In the genomic region with DNA sequence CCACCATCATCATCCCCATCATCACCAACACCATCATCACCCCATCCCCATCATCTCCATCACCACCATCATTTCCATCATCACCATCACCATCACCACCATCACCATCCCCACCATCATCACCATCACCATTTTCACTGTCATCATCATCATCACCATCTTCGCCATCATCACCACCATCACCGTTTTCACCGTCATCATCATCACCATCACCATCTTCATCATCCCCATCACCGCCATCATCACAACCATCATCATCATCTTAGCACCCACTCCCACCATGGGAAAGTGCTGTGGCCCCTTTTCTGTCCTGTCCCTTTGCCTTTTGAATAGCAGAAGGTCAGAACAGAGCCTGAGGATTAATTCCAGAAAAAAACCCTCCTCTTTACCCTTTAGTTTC, we compare ENCODE assay signal across 1 cellular context.
TF ChIP-seq lines count a peak whose summit lies in the region.

No MANE protein-coding gene starts in this region.

TF ChIP-seq in H1, 55 proteins besides CTCF, POLR2A, EP300 and RAD21:
- TF ChIP-seq RFX5 (IDR thresholded peaks at IDR 0.05; ENCODE audit: borderline replicate concordance, low read depth, low read length) (no peak), JUND (IDR thresholded peaks at IDR 0.05; ENCODE audit: low read length) (no peak), CTBP2 (IDR thresholded peaks at IDR 0.05; ENCODE audit: borderline replicate concordance, insufficient read depth, insufficient read length, low read length) (no peak), SUZ12 (IDR thresholded peaks at IDR 0.05; ENCODE audit: low read length) (no peak), RNF2 (IDR thresholded peaks at IDR 0.05; ENCODE audit: borderline replicate concordance, low read depth, low read length, missing control alignments, poor library complexity, severe bottlenecking) (no peak), NRF1 (IDR thresholded peaks at IDR 0.05; ENCODE audit: low read depth, low read length) (no peak), FOSL1 (IDR thresholded peaks at IDR 0.05; ENCODE audit: insufficient read depth, low read depth, low read length) (no peak), KDM4A (IDR thresholded peaks at IDR 0.05; ENCODE audit: low read depth, low read length, severe bottlenecking) (no peak), CHD2 (IDR thresholded peaks at IDR 0.05; ENCODE audit: low read length) (no peak), RBBP5 (IDR thresholded peaks at IDR 0.05; ENCODE audit: borderline replicate concordance, low read depth, low read length) (no peak), EGR1 (IDR thresholded peaks at IDR 0.05; ENCODE audit: borderline replicate concordance, low read depth, low read length) (no peak), HDAC6 (IDR thresholded peaks at IDR 0.05; ENCODE audit: low read depth, low read length) (no peak), SIN3A (conservative IDR thresholded peaks at IDR 0.05 in 1 of 2, IDR thresholded peaks at IDR 0.05 in 1 of 2; ENCODE audit: low read depth in 1 of 2, low read length in 2 of 2) (no peak), SP4 (IDR thresholded peaks at IDR 0.05; ENCODE audit: low read length) (no peak), TAF7 (optimal IDR thresholded peaks at IDR 0.05; ENCODE audit: borderline replicate concordance, low read depth, low read length) (no peak), KDM1A (IDR thresholded peaks at IDR 0.05; ENCODE audit: borderline replicate concordance, low read length) (no peak), TBP (IDR thresholded peaks at IDR 0.05; ENCODE audit: low read depth, low read length) (no peak)
- TF ChIP-seq, protein P1, sequence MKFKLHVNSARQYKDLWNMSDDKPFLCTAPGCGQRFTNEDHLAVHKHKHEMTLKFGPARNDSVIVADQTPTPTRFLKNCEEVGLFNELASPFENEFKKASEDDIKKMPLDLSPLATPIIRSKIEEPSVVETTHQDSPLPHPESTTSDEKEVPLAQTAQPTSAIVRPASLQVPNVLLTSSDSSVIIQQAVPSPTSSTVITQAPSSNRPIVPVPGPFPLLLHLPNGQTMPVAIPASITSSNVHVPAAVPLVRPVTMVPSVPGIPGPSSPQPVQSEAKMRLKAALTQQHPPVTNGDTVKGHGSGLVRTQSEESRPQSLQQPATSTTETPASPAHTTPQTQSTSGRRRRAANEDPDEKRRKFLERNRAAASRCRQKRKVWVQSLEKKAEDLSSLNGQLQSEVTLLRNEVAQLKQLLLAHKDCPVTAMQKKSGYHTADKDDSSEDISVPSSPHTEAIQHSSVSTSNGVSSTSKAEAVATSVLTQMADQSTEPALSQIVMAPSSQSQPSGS (IDR thresholded peaks at IDR 0.05; ENCODE audit: low read length), result no peak
- TF ChIP-seq, protein P2, sequence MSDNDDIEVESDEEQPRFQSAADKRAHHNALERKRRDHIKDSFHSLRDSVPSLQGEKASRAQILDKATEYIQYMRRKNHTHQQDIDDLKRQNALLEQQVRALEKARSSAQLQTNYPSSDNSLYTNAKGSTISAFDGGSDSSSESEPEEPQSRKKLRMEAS (IDR thresholded peaks at IDR 0.05), result no peak
